ENCODE assay signal across 14 cellular contexts in genomic region chr5:136141561-136141960, GRCh38. TPM values are rescaled to one million over a fixed set of nuclear protein-coding genes. Genes with fewer than 3 reads are reported as not detected.
DNase-seq lines count a peak whose midpoint lies in the region; ATAC-seq lines count a peak whose summit lies in the region.
"Had no signal": no experiment of that assay in that cellular context is flagged by ENCODE, and none has a peak within 500 bp of the region (broad histone marks: within the 10 kb centered on the region; RNA-seq: fewer than 3 reads in every experiment).

No MANE protein-coding gene starts in this region.

- no peaks in the 10 kb centered on the region for H3K36me3 ChIP-seq in HAP-1 (replicated peaks)
- H3K36me3 ChIP-seq: brain microvascular endothelial cell, pancreas had no signal

- in situ Hi-C loops in HAP-1 (cut with MboI; ENCODE audit: low sequenced_read_pairs) = no loop called here

- intact Hi-C loops in Right ventricle myocardium superior (cut with DNase I) = no loop called here

- DNase-seq in Right ventricle myocardium superior = no peak
- DNase-seq in HAP-1 (ENCODE audit: low spot score in 2 of 2) = no peak
- no peak for DNase-seq in anterior cingulate cortex (lab: John Stamatoyannopoulos, UW)
- DNase-seq in NCI-H510A (lab: John Stamatoyannopoulos, UW) = no peak
- DNase-seq: brain microvascular endothelial cell; C1 segment of cervical spinal cord; left ventricle myocardium superior; pancreas; stimulated activated CD4-positive, alpha-beta T cell treated with anti-CD3 and anti-CD28 coated beads, Interleukin-4, amount 100 ng/mL, for 4 hours; testis had no signal

- H3K27me3 ChIP-seq in HAP-1 (ENCODE audit: low read depth) = no peaks in the 10 kb centered on the region
- H3K27me3 ChIP-seq: brain microvascular endothelial cell, pancreas, testis had no signal

- H3K4me1 ChIP-seq in HAP-1 = peaks cover 38% of the 10 kb centered on the region

- H3K4me3 ChIP-seq in HAP-1 = no peak overlapping the region
- H3K4me3 ChIP-seq: pancreas, testis had no signal

- H3K9me3 ChIP-seq in HAP-1 = no peaks in the 10 kb centered on the region
- H3K9me3 ChIP-seq: pancreas, testis had no signal

- peak; percentile 90 for ATAC-seq in GM18499 (IDR thresholded peaks at IDR 0.05; ENCODE audit: insufficient read depth, unreplicated experiment)
- peak; percentile 81 for ATAC-seq in GM19452 (IDR thresholded peaks at IDR 0.05; ENCODE audit: unreplicated experiment)
- peak; percentile 78 for ATAC-seq in HG02884 (IDR thresholded peaks at IDR 0.05; ENCODE audit: unreplicated experiment)
- ATAC-seq in HG03571 (IDR thresholded peaks at IDR 0.05; ENCODE audit: unreplicated experiment) = peak; percentile 85
- ATAC-seq in Right ventricle myocardium superior (ENCODE audit: poor library complexity) = no peak
- ATAC-seq: left ventricle myocardium superior, pancreas had no signal

RNA-seq across cellular contexts. Expression of gene SMAD5, which starts 8.9 kb away (rescaled TPM):
- 37.2 TPM for total RNA-seq in Right ventricle myocardium superior

RNA-seq across cellular contexts. Expression of gene SMIM32, which starts 51.4 kb away (rescaled TPM):
- not detected for total RNA-seq in Right ventricle myocardium superior
- total RNA-seq: left ventricle myocardium superior had no signal
